ENCODE assay signal across 10 cellular contexts in the genomic region with DNA sequence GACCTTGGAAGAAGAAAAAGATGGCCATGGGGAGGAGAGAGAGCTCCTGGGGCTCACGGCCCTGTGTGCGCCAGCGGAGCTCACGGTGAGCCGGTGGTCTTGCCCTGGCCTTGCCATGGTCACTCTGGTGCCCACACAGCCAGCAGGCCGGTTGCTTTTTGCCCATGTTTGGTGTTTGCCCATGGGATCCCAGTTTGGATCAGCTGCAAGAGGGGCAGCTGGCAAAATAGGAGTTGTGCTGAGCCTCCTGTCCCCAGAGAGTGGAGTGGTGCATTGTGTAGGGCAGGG. TPM values are rescaled to one million over a fixed set of nuclear protein-coding genes. Genes with fewer than 3 reads are reported as not detected.
DNase-seq lines count a peak whose midpoint lies in the region; ATAC-seq and TF ChIP-seq lines count a peak whose summit lies in the region.
"Had no signal": no experiment of that assay in that cellular context is flagged by ENCODE, and none has a peak within 500 bp of the region (broad histone marks: within the 10 kb centered on the region; RNA-seq: fewer than 3 reads in every experiment).

No MANE protein-coding gene starts in this region.

- H3K9me3 Mint-ChIP-seq in GM23338 = no peaks in the 10 kb centered on the region

- peak overlapping the region; percentile 91 for H3K4me3 Mint-ChIP-seq in GM23338
- peak overlapping the region; percentile 99 for H3K4me3 Mint-ChIP-seq in T-helper 17 cell

- H2AFZ ChIP-seq in GM23338 = no peak overlapping the region

- DNase-seq in GM23338 (ENCODE audit: low spot score) (no peak), T-helper 17 cell (no peak), fibroblast of pulmonary artery (ENCODE audit: low read depth) (no peak), NCI-H2107 treated with DMSO at 0.1 percent for 48 hours (lab: John Stamatoyannopoulos, UW; ENCODE audit: unreplicated experiment) (no peak)
- DNase-seq in activated effector memory CD4-positive, alpha-beta T cell treated with anti-CD3 and anti-CD28 coated beads, Interleukin-2, amount 50 U/mL, for 16 hours = no peak

- H3K27ac ChIP-seq in GM23338 (ENCODE audit: low read depth) = no peak overlapping the region
- no peak overlapping the region for H3K27ac ChIP-seq in rectal smooth muscle tissue (ENCODE audit: low read depth, low read length)

- H3K9ac ChIP-seq in rectal smooth muscle tissue (ENCODE audit: low read length) = no peak overlapping the region

- H3K27ac Mint-ChIP-seq in GM23338 = no peak overlapping the region
- H3K27ac Mint-ChIP-seq in T-helper 17 cell = peak overlapping the region; percentile 95

- H3K4me1 Mint-ChIP-seq in GM23338 (peaks cover 58% of the 10 kb centered on the region), T-helper 17 cell (peaks cover 53% of the 10 kb centered on the region)

- H3K9me3 ChIP-seq in T-helper 17 cell (ENCODE audit: control insufficient read depth, low read length, poor library complexity, severe bottlenecking) = no peaks in the 10 kb centered on the region

- H3K4me1 ChIP-seq in GM23338 (ENCODE audit: insufficient read depth) = peaks cover 52% of the 10 kb centered on the region
- H3K4me1 ChIP-seq in rectal smooth muscle tissue (ENCODE audit: control insufficient read depth, insufficient read depth, low read length) = no peaks in the 10 kb centered on the region

- H3K79me2 ChIP-seq in GM23338 (replicated peaks; ENCODE audit: insufficient read depth) = peaks cover 60% of the 10 kb centered on the region

- H3K4me3 ChIP-seq in GM23338 (peak overlapping the region; percentile 94), fibroblast of pulmonary artery (replicated peaks; ENCODE audit: low read depth, low read length) (peak overlapping the region; percentile 73), rectal smooth muscle tissue (ENCODE audit: low read length) (peak overlapping the region; percentile 89)

- peaks cover 29% of the 10 kb centered on the region for H3K27me3 Mint-ChIP-seq in GM23338 (ENCODE audit: insufficient read depth, low read depth, poor library complexity)
- H3K27me3 Mint-ChIP-seq in T-helper 17 cell = no peaks in the 10 kb centered on the region

- peaks cover 6% of the 10 kb centered on the region; the same call in 1 of the 2 replicates for H3F3A ChIP-seq in GM23338 (replicated peaks; ENCODE audit: low read depth)

- TF ChIP-seq CTCF in GM23338 (conservative IDR thresholded peaks at IDR 0.05; ENCODE audit: low read depth in 2 of 2) = no peak
- no peak for TF ChIP-seq CTCF in fibroblast of pulmonary artery (IDR thresholded peaks at IDR 0.05; ENCODE audit: low read length, missing control alignments)

- peaks cover 16% of the 10 kb centered on the region for H3K36me3 Mint-ChIP-seq in GM23338 (ENCODE audit: low read depth)
- peaks cover 12% of the 10 kb centered on the region for H3K36me3 Mint-ChIP-seq in T-helper 17 cell (ENCODE audit: low read depth)

- H3K27me3 ChIP-seq in GM23338 (ENCODE audit: insufficient read depth) (no peaks in the 10 kb centered on the region), rectal smooth muscle tissue (ENCODE audit: control insufficient read depth, insufficient read depth, low read length) (no peaks in the 10 kb centered on the region)

- ATAC-seq in GM23338 (no peak), T-helper 17 cell (no peak), HG02571 (IDR thresholded peaks at IDR 0.05; ENCODE audit: unreplicated experiment) (no peak), GM18520 (IDR thresholded peaks at IDR 0.05; ENCODE audit: unreplicated experiment) (no peak)

- peaks cover 39% of the 10 kb centered on the region for H4K20me1 ChIP-seq in GM23338 (replicated peaks; ENCODE audit: insufficient read depth)

- peak overlapping the region; percentile 95 for H3K4me2 ChIP-seq in GM23338

- no peaks in the 10 kb centered on the region for H3K36me3 ChIP-seq in GM23338 (ENCODE audit: insufficient read depth)
- H3K36me3 ChIP-seq in rectal smooth muscle tissue (ENCODE audit: control insufficient read depth, insufficient read depth, low read length) = no peaks in the 10 kb centered on the region

- H3K9me2 ChIP-seq in GM23338 (ENCODE audit: insufficient read depth) = no peaks in the 10 kb centered on the region

TF ChIP-seq in GM23338, 12 proteins besides CTCF, POLR2A, EP300 and RAD21:
- TF ChIP-seq, protein P1, sequence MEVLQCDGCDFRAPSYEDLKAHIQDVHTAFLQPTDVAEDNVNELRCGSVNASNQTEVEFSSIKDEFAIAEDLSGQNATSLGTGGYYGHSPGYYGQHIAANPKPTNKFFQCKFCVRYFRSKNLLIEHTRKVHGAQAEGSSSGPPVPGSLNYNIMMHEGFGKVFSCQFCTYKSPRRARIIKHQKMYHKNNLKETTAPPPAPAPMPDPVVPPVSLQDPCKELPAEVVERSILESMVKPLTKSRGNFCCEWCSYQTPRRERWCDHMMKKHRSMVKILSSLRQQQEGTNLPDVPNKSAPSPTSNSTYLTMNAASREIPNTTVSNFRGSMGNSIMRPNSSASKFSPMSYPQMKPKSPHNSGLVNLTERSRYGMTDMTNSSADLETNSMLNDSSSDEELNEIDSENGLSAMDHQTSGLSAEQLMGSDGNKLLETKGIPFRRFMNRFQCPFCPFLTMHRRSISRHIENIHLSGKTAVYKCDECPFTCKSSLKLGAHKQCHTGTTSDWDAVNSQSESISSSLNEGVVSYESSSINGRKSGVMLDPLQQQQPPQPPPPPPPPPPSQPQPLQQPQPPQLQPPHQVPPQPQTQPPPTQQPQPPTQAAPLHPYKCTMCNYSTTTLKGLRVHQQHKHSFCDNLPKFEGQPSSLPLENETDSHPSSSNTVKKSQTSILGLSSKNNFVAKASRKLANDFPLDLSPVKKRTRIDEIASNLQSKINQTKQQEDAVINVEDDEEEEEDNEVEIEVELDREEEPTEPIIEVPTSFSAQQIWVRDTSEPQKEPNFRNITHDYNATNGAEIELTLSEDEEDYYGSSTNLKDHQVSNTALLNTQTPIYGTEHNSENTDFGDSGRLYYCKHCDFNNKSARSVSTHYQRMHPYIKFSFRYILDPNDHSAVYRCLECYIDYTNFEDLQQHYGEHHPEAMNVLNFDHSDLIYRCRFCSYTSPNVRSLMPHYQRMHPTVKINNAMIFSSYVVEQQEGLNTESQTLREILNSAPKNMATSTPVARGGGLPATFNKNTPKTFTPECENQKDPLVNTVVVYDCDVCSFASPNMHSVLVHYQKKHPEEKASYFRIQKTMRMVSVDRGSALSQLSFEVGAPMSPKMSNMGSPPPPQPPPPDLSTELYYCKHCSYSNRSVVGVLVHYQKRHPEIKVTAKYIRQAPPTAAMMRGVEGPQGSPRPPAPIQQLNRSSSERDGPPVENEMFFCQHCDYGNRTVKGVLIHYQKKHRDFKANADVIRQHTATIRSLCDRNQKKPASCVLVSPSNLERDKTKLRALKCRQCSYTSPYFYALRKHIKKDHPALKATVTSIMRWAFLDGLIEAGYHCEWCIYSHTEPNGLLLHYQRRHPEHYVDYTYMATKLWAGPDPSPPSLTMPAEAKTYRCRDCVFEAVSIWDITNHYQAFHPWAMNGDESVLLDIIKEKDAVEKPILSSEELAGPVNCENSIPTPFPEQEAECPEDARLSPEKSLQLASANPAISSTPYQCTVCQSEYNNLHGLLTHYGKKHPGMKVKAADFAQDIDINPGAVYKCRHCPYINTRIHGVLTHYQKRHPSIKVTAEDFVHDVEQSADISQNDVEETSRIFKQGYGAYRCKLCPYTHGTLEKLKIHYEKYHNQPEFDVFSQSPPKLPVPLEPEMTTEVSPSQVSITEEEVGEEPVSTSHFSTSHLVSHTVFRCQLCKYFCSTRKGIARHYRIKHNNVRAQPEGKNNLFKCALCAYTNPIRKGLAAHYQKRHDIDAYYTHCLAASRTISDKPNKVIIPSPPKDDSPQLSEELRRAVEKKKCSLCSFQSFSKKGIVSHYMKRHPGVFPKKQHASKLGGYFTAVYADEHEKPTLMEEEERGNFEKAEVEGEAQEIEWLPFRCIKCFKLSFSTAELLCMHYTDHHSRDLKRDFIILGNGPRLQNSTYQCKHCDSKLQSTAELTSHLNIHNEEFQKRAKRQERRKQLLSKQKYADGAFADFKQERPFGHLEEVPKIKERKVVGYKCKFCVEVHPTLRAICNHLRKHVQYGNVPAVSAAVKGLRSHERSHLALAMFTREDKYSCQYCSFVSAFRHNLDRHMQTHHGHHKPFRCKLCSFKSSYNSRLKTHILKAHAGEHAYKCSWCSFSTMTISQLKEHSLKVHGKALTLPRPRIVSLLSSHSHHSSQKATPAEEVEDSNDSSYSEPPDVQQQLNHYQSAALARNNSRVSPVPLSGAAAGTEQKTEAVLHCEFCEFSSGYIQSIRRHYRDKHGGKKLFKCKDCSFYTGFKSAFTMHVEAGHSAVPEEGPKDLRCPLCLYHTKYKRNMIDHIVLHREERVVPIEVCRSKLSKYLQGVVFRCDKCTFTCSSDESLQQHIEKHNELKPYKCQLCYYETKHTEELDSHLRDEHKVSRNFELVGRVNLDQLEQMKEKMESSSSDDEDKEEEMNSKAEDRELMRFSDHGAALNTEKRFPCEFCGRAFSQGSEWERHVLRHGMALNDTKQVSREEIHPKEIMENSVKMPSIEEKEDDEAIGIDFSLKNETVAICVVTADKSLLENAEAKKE (CRISPR knock-in tag; IDR thresholded peaks at IDR 0.05) = no peak
- TF ChIP-seq ZNF114 (CRISPR knock-in tag; IDR thresholded peaks at IDR 0.05) = no peak
- TF ChIP-seq, protein P2, sequence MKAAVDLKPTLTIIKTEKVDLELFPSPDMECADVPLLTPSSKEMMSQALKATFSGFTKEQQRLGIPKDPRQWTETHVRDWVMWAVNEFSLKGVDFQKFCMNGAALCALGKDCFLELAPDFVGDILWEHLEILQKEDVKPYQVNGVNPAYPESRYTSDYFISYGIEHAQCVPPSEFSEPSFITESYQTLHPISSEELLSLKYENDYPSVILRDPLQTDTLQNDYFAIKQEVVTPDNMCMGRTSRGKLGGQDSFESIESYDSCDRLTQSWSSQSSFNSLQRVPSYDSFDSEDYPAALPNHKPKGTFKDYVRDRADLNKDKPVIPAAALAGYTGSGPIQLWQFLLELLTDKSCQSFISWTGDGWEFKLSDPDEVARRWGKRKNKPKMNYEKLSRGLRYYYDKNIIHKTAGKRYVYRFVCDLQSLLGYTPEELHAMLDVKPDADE (IDR thresholded peaks at IDR 0.05) = no peak

RNA-seq across cellular contexts. Expression of a gene that starts 1.6 kb away (rescaled TPM):
- 85.8 and 100 TPM in 2 replicates for total RNA-seq in GM23338 (2014; rRNA removed; shearing (Covaris generic))
- 48.8 and 49.3 TPM in 2 replicates for polyA plus RNA-seq in GM23338 (2016; fragmentation: Nextera tagmentation; extraction: Ambion mirVana)
- 100 to 1,000 TPM; 130 to 132 TPM for total RNA-seq in T-helper 17 cell

RNA-seq across cellular contexts. Expression of a gene that starts 12.9 kb away (rescaled TPM):
- total RNA-seq in GM23338 (2014; rRNA removed; shearing (Covaris generic)) = 3.4 and 5.2 TPM in 2 replicates
- 3.3 and 3.6 TPM in 2 replicates for polyA plus RNA-seq in GM23338 (2016; fragmentation: Nextera tagmentation; extraction: Ambion mirVana)
- 10 to 100 TPM; 41.4 to 83.3 TPM for total RNA-seq in T-helper 17 cell
- total RNA-seq: myocyte had no signal

RNA-seq across cellular contexts. Expression of a gene that starts 26.2 kb away (rescaled TPM):
- total RNA-seq in GM23338 (2014; rRNA removed; shearing (Covaris generic)) = 37.5 and 62.1 TPM in 2 replicates
- polyA plus RNA-seq in GM23338 (2016; fragmentation: Nextera tagmentation; extraction: Ambion mirVana) = 30.7 and 37.3 TPM in 2 replicates
- 10 to 100 TPM; 32.3 to 32.8 TPM for total RNA-seq in T-helper 17 cell

RNA-seq across cellular contexts. Expression of a gene that starts 37.3 kb away (rescaled TPM):
- not detected in 2 replicates for total RNA-seq in GM23338 (2014; rRNA removed; shearing (Covaris generic))
- polyA plus RNA-seq in GM23338 (2016; fragmentation: Nextera tagmentation; extraction: Ambion mirVana) = not detected in 2 replicates
- 1 to 10 TPM in 1 of 2 donors, under 1 TPM in 1; 0.29 to 1.9 TPM for total RNA-seq in T-helper 17 cell
- total RNA-seq: myocyte; T-helper 1 cell treated with Interleukin-12 subunit alpha and Interleukin-12 subunit beta and Interleukin-4 antibody, amounts not matched to agents 30 ng/mL and 1 ng/mL, for 36 hours had no signal
